ENCODE assay signal across 20 cellular contexts in the genomic region with DNA sequence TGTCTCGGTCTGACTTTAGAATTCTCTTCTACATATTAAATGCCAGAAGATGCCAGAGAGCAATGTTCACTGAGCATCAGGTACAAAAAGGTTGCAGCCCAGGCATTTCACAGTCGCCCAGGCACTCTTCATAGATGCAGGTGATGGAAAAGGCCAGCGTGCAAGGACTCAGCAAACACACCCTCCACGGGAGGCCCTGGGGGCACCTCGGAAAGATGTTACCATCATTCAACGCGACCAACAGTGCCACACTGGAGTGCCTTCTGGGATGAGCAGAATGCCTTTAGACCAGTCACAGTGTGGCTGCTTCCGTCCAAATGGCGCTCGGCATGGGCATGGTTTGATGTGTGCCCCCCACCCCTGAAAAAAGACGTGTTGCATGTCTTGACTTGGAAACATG.
"Had no signal": no experiment of that assay in that cellular context is flagged by ENCODE, and none has a peak within 500 bp of the region (broad histone marks: within the 10 kb centered on the region; RNA-seq: fewer than 3 reads in every experiment).

No MANE protein-coding gene starts in this region.

- H3K9me3 Mint-ChIP-seq: immature natural killer cell, memory B cell, naive B cell, nephron had no signal

- H3K27ac Mint-ChIP-seq: immature natural killer cell, memory B cell, nephron had no signal

- DNase-seq: colonic mucosa; dermis blood vessel endothelial cell; esophagus squamous epithelium; foreskin keratinocyte; immature natural killer cell; left cardiac atrium; left ventricle myocardium inferior; lower lobe of right lung; naive B cell; sigmoid colon; stimulated activated CD4-positive, alpha-beta T cell treated with anti-CD3 and anti-CD28 coated beads, Interleukin-12 subunit alpha, Interleukin-12 subunit beta, amount 100 ng/mL, for 4 hours; stimulated activated naive CD4-positive, alpha-beta T cell; stomach; substantia nigra; transverse colon had no signal

- H3K4me3 Mint-ChIP-seq: immature natural killer cell, memory B cell, naive B cell, nephron had no signal

- ATAC-seq: foreskin keratinocyte, left cardiac atrium, lower lobe of right lung had no signal

- H3K27me3 Mint-ChIP-seq: memory B cell, naive B cell had no signal

- H3K4me3 ChIP-seq: colonic mucosa, esophagus squamous epithelium, left ventricle myocardium inferior, lower lobe of right lung, right atrium auricular region, sigmoid colon, skin epidermis, stomach, thoracic aorta, transverse colon had no signal

- H3K4me1 ChIP-seq: colonic mucosa had no signal

- H3K27ac ChIP-seq: colonic mucosa, esophagus squamous epithelium, foreskin keratinocyte, left ventricle myocardium inferior, lower lobe of right lung, right atrium auricular region, skin epidermis, stomach, thoracic aorta, transverse colon had no signal

- H3K9me3 ChIP-seq: colonic mucosa, esophagus squamous epithelium, left ventricle myocardium inferior, lower lobe of right lung, right atrium auricular region, sigmoid colon, stomach, thoracic aorta, transverse colon had no signal

- H3K27me3 ChIP-seq: colonic mucosa, esophagus squamous epithelium, foreskin keratinocyte, right atrium auricular region, sigmoid colon, stomach, transverse colon had no signal

- H3K36me3 ChIP-seq: colonic mucosa, esophagus squamous epithelium, left ventricle myocardium inferior, lower lobe of right lung, right atrium auricular region, sigmoid colon, stomach, thoracic aorta, transverse colon had no signal
